ENCODE assay signal across 8 cellular contexts in the genomic region with DNA sequence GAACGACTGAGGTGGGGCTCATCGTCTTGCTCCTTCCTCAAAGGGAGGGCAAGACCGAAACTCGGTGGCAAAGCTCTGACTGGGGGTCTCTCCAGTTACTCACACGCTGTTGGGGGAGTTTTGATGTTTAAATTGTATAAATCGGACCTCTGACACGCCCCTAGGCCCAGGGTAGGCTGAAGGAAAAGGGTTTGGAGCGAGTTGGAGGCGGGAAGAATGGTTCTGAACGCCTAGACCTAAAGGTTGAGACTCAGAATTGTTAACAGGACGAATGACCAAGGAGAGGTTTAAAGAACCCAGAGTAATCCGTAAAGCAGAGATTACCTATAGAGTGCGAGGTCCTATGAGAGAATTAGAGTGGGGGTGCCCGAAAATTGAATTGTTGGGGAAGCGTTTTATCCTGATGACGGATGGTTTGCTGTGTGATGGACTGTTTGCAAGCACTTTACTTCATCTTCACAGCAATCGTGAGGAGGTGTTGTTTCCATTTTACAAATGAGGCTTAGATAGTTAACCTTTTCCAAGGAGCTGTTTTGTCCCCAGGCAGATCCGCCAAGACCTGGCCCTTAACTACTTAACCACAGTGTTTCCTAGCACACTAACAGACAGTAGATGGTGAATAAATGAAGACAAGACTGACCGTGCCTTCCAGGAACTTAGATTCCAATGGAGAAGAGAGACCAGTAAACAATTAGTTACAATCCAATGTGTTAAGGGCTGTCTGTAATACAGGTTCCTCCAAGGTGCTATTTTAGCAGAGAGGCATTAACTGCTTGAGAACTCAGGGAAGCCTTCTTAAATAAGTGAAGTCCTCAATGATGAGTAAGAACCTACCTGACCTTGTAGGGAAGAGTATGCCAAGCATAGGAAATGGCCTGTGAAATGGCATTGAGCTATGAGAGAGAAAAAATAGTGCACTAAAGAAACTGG. TPM values are rescaled to one million over a fixed set of nuclear protein-coding genes. Genes with fewer than 3 reads are reported as not detected.
DNase-seq lines count a peak whose midpoint lies in the region; ATAC-seq and TF ChIP-seq lines count a peak whose summit lies in the region.

No MANE protein-coding gene starts in this region.

- no peak for TF ChIP-seq CTCF in CD8-positive, alpha-beta T cell (IDR thresholded peaks at IDR 0.05)
- TF ChIP-seq CTCF in NB4 (IDR thresholded peaks at IDR 0.05; ENCODE audit: low read depth, low read length): no peak
- TF ChIP-seq CTCF in colonic mucosa (IDR thresholded peaks at IDR 0.05): no peak

- intact Hi-C loops in CD8-positive, alpha-beta T cell (cut with DNase I, micrococcal nuclease): loop anchor here (1.0 to 10.0 kb wide), 10 partner anchors 25 to 1775 kb away; partner anchors contain the start of genes CRADD (in 2 of the 2), BTG1 (in 1 of the 2), FGD6 (in 1 of the 2) and MRPL42 (in 1 of the 2)
- intact Hi-C loops in colonic mucosa (cut with DNase I): no loop called here

- H3K9me3 Mint-ChIP-seq in CD8-positive, alpha-beta T cell: no peaks in the 10 kb centered on the region

- H3K27ac Mint-ChIP-seq in CD8-positive, alpha-beta T cell: peak overlapping the region; percentile 96

- no peaks in the 10 kb centered on the region for H3K27me3 Mint-ChIP-seq in CD8-positive, alpha-beta T cell (ENCODE audit: low read depth)

- ATAC-seq in CD8-positive, alpha-beta T cell: no peak
- ATAC-seq in HG02852 (IDR thresholded peaks at IDR 0.05; ENCODE audit: unreplicated experiment): no peak
- ATAC-seq in GM21528 (IDR thresholded peaks at IDR 0.05; ENCODE audit: low FRiP score, unreplicated experiment): no peak

- peaks cover 47% of the 10 kb centered on the region for H3K4me1 Mint-ChIP-seq in CD8-positive, alpha-beta T cell (ENCODE audit: low read depth)

- peaks cover 9% of the 10 kb centered on the region for H3K36me3 Mint-ChIP-seq in CD8-positive, alpha-beta T cell

- H3K9me3 ChIP-seq in CD8-positive, alpha-beta T cell (ENCODE audit: low read length): no peaks in the 10 kb centered on the region
- no peaks in the 10 kb centered on the region for H3K9me3 ChIP-seq in colonic mucosa
- no peaks in the 10 kb centered on the region for H3K9me3 ChIP-seq in mucosa of rectum (ENCODE audit: control insufficient read depth in 2 of 2, low read length in 2 of 2)

- H3K27me3 ChIP-seq in CD8-positive, alpha-beta T cell (ENCODE audit: insufficient read depth, low read length): no peaks in the 10 kb centered on the region
- no peaks in the 10 kb centered on the region for H3K27me3 ChIP-seq in colonic mucosa
- no peaks in the 10 kb centered on the region for H3K27me3 ChIP-seq in mucosa of rectum (ENCODE audit: control insufficient read depth in 2 of 2, insufficient read depth in 2 of 2, low read length in 2 of 2)

- TF ChIP-seq POLR2A in NB4 (IDR thresholded peaks at IDR 0.05; ENCODE audit: extremely low read depth, insufficient read length): no peak

- no peak for DNase-seq in CD8-positive, alpha-beta T cell
- DNase-seq in NB4 (ENCODE audit: low read depth) (peak; percentile 38), colonic mucosa (no peak), NCI-H2081 (lab: John Stamatoyannopoulos, UW) (no peak), HuH-7.5 (ENCODE audit: low spot score) (no peak)

- H3K4me3 Mint-ChIP-seq in CD8-positive, alpha-beta T cell: peak overlapping the region; percentile 93

- peak overlapping the region; percentile 83 to 95 for H3K9ac ChIP-seq in colonic mucosa (ENCODE audit: low read depth in 2 of 2, low read length in 2 of 2)
- H3K9ac ChIP-seq in mucosa of rectum (ENCODE audit: low read depth in 1 of 2, low read length in 2 of 2): peak overlapping the region; percentile 93 to 98

- peak overlapping the region; percentile 87 for H3K27ac ChIP-seq in CD8-positive, alpha-beta T cell (ENCODE audit: low read depth, low read length)
- H3K27ac ChIP-seq in colonic mucosa (peak overlapping the region; percentile 82), mucosa of rectum (ENCODE audit: low read depth in 2 of 2, low read length in 2 of 2) (peak overlapping the region; percentile 89 to 93)

- H3K4me1 ChIP-seq in CD8-positive, alpha-beta T cell (ENCODE audit: insufficient read depth, low read length): peaks cover 44% of the 10 kb centered on the region
- H3K4me1 ChIP-seq in colonic mucosa (peaks cover 14% of the 10 kb centered on the region), mucosa of rectum (ENCODE audit: control insufficient read depth in 2 of 2, insufficient read depth in 2 of 2, low read length in 2 of 2) (peaks cover 10 to 21% of the 10 kb centered on the region in 2 donors)

- H3K36me3 ChIP-seq in CD8-positive, alpha-beta T cell (ENCODE audit: insufficient read depth, low read length): no peaks in the 10 kb centered on the region
- H3K36me3 ChIP-seq in colonic mucosa (no peaks in the 10 kb centered on the region), mucosa of rectum (ENCODE audit: control insufficient read depth in 2 of 2, insufficient read depth in 2 of 2, low read length in 2 of 2) (no peaks in the 10 kb centered on the region)

- H3K4me3 ChIP-seq in CD8-positive, alpha-beta T cell (ENCODE audit: low read depth, low read length): peak overlapping the region; percentile 78
- peak overlapping the region; percentile 87 for H3K4me3 ChIP-seq in NB4 (ENCODE audit: low read depth, low read length)
- H3K4me3 ChIP-seq in colonic mucosa: peak overlapping the region; percentile 96
- peak overlapping the region; percentile 95 to 98 for H3K4me3 ChIP-seq in mucosa of rectum (ENCODE audit: low read length in 2 of 2)

- POLR2A ChIA-PET in CD8-positive, alpha-beta T cell (lab: Charles Lee): interaction anchor here (0.6 to 2.2 kb wide), 6 partner anchors 19 to 234 kb away, joined by 3 to 4 read pairs (median 4); partner anchors contain the start of genes CRADD and MRPL42

- CTCF ChIA-PET in CD8-positive, alpha-beta T cell (lab: Charles Lee): interaction anchor here (0.5 kb wide), 1 partner anchor 23 kb away, joined by 3 read pairs; no protein-coding TSS in a partner anchor

RNA-seq across cellular contexts. Expression of gene UBE2N, which starts 0.9 kb away (rescaled TPM):
- total RNA-seq in CD8-positive, alpha-beta T cell: 10 to 100 TPM; 89.5 to 93.6 TPM
- total RNA-seq in colonic mucosa: 100 to 1,000 TPM; 106 to 137 TPM

RNA-seq across cellular contexts. Expression of gene MRPL42, which starts 24.6 kb away (rescaled TPM):
- total RNA-seq in CD8-positive, alpha-beta T cell: 10 to 100 TPM; 31.6 to 33.2 TPM
- total RNA-seq in colonic mucosa: 10 to 100 TPM; 76.4 to 82.8 TPM
